In the genomic region with DNA sequence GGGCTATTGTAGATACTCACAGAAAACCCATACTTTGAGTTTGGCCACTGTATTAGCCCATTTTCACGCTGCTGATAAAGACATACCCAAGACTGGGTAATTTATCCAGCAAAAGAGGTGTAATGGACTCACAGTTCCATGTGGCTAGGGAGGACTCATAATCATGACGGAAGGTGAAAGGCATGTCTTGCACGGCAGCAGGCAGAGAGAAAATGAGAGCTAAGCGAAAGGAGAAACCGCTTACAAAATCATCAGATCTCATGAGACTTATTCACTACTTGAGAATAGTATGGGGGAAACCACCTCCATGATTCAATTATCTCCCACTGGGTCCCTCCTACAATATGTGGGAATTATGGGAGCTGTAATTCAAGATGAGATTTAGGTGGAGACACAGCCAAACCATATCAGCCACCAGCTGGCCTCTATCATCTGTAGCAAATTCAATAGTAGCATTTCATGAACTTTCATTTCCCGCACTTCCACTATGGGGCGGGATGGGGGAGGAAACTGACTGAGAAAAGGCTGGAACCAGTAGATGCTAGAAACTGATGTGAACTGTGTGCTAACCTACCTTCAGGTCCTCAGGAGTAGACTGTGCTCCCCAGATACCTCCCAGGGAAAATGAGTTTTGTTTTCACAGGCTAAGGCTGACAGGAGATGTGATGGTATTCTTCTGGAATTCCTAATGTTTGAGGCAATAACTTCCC, we compare ENCODE assay signal across 15 cellular contexts. TPM values are rescaled to one million over a fixed set of nuclear protein-coding genes. Genes with fewer than 3 reads are reported as not detected.
"Had no signal": no experiment of that assay in that cellular context is flagged by ENCODE, and none has a peak within 500 bp of the region (broad histone marks: within the 10 kb centered on the region; RNA-seq: fewer than 3 reads in every experiment).

No MANE protein-coding gene starts in this region.

- H3K27me3 ChIP-seq: upper lobe of left lung had no signal

- H3K9me3 ChIP-seq: lower lobe of right lung, upper lobe of left lung had no signal

- H3K27ac ChIP-seq: lower lobe of right lung, upper lobe of left lung had no signal

- H3K36me3 ChIP-seq: lower lobe of right lung, upper lobe of left lung had no signal

- H3K4me3 ChIP-seq: lower lobe of right lung, upper lobe of left lung had no signal

- FAIRE-seq: islet of Langerhans, TTC549 had no signal

- H3K4me3 Mint-ChIP-seq: brain; mesothelial cell of epicardium; stimulated activated memory B cell treated with anti-CD40 and anti-IgM and Interleukin-4, amounts not matched to agents 10 μg/mL and 1 μg/mL and 100 μg/mL, for 72 hours had no signal

- H3K27ac Mint-ChIP-seq: activated naive CD4-positive, alpha-beta T cell treated with anti-CD3 and anti-CD28 coated beads, Interleukin-2, amount 50 U/mL, for 72 hours; brain; mesothelial cell of epicardium; stimulated activated memory B cell treated with anti-CD40 and anti-IgM and Interleukin-4, amounts not matched to agents 10 μg/mL and 1 μg/mL and 100 μg/mL, for 72 hours had no signal

- H3K36me3 Mint-ChIP-seq: activated naive CD4-positive, alpha-beta T cell treated with anti-CD3 and anti-CD28 coated beads, Interleukin-2, amount 50 U/mL, for 72 hours; brain; mesothelial cell of epicardium; stimulated activated memory B cell treated with anti-CD40 and anti-IgM and Interleukin-4, amounts not matched to agents 10 μg/mL and 1 μg/mL and 100 μg/mL, for 72 hours had no signal

- DNase-seq: activated CD4-positive, alpha-beta T cell treated with anti-CD3 and anti-CD28 coated beads, Interleukin-2, amount 50 U/mL, for 1 hour; amniotic stem cell; foreskin fibroblast; lower lobe of right lung; stimulated activated CD4-positive, alpha-beta T cell treated with anti-CD3 and anti-CD28 coated beads, Interleukin-1b, Interleukin-23, amount 100 ng/mL, for 48 hours; T-helper 2 cell; upper lobe of left lung had no signal

- H3K4me1 Mint-ChIP-seq: stimulated activated memory B cell treated with anti-CD40 and anti-IgM and Interleukin-4, amounts not matched to agents 10 μg/mL and 1 μg/mL and 100 μg/mL, for 72 hours had no signal

- H3K4me1 ChIP-seq: lower lobe of right lung, upper lobe of left lung had no signal

- ATAC-seq: activated naive CD4-positive, alpha-beta T cell treated with anti-CD3 and anti-CD28 coated beads, Interleukin-2, amount 50 U/mL, for 72 hours; esophagus mucosa; lower lobe of right lung; stimulated activated memory B cell treated with anti-CD40 and anti-IgM and Interleukin-4, amounts not matched to agents 10 μg/mL and 1 μg/mL and 100 μg/mL, for 72 hours had no signal

- H3K9me3 Mint-ChIP-seq: mesothelial cell of epicardium had no signal

RNA-seq across cellular contexts. Expression of a gene that starts 35.3 kb away (rescaled TPM):
- total RNA-seq: activated naive CD4-positive, alpha-beta T cell treated with anti-CD3 and anti-CD28 coated beads, Interleukin-2, amount 50 U/mL, for 72 hours; dermis microvascular lymphatic vessel endothelial cell had no signal
